9 cellular contexts compared by ENCODE assay signal in the genomic region with DNA sequence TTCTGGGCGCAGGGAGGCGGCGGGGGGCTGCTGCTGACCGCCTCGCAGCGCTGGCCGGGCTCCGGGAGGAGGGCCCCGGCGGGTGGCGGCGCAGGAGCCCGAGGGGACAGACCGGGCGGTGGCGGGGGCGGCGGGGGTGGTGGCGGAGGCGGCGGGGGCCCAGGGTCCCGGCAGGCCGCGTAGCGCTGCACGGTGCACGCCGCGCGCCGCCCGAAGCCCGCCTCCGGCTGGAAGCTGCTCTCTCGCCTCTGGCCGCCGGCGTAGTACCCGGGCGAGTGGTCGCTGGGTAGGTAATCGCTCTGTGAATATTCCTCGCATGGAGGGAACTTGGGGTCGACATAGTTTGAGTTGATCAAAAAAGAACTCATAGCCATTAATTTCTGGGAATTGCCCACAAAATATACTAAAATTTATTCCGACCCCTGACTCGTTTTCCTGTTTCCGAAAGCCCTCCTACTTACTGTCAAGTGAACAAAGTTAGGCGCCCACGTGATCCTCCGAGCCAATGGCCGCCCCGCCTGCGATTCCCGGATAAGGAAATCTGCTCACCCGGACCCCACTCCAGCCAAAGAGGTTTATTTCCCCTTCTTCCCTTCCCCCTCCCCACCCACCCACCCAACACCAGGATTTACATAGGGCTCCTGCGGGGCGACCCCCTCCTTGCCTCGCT. TPM values are rescaled to one million over a fixed set of nuclear protein-coding genes. Genes with fewer than 3 reads are reported as not detected.
A peak's percentile ranks its signal among the peaks of the same experiment; 100 is the strongest.
DNase-seq lines count a peak whose midpoint lies in the region; ATAC-seq and TF ChIP-seq lines count a peak whose summit lies in the region.
"Had no signal": no experiment of that assay in that cellular context is flagged by ENCODE, and none has a peak within 500 bp of the region (broad histone marks: within the 10 kb centered on the region; RNA-seq: fewer than 3 reads in every experiment).

A gene (minus strand): TSS at position 405 of the 670 bp plus-strand sequence. CDS start 31 bp downstream, at position 374.

- no peaks in the 10 kb centered on the region for H3K36me3 Mint-ChIP-seq in stimulated activated effector memory CD8-positive, alpha-beta T cell treated with anti-CD3 and anti-CD28 coated beads, Interleukin-12 subunit alpha, Interleukin-12 subunit beta, amount 100 ng/mL, for 72 hours

- no peaks in the 10 kb centered on the region for H3K9me3 Mint-ChIP-seq in stimulated activated effector memory CD8-positive, alpha-beta T cell treated with anti-CD3 and anti-CD28 coated beads, Interleukin-12 subunit alpha, Interleukin-12 subunit beta, amount 100 ng/mL, for 72 hours

- H3K4me3 Mint-ChIP-seq in stimulated activated effector memory CD8-positive, alpha-beta T cell treated with anti-CD3 and anti-CD28 coated beads, Interleukin-12 subunit alpha, Interleukin-12 subunit beta, amount 100 ng/mL, for 72 hours = peak within 1 kb of the TSS; percentile 86

- H3K27ac ChIP-seq in colonic mucosa = peak within 1 kb of the TSS; percentile 70
- H3K27ac ChIP-seq: BLaER1 had no signal

- H3K27me3 ChIP-seq in MG63 (no peaks in the 10 kb centered on the region), colonic mucosa (peaks cover 3% of the 10 kb centered on the region)

- no peak for TF ChIP-seq CTCF in WI38 (IDR thresholded peaks at IDR 0.05; ENCODE audit: low read depth, low read length)
- TF ChIP-seq CTCF in colonic mucosa (IDR thresholded peaks at IDR 0.05) = no peak

- ATAC-seq in stimulated activated effector memory CD8-positive, alpha-beta T cell treated with anti-CD3 and anti-CD28 coated beads, Interleukin-12 subunit alpha, Interleukin-12 subunit beta, amount 100 ng/mL, for 72 hours = peak; percentile 83
- ATAC-seq in GM21515 (IDR thresholded peaks at IDR 0.05; ENCODE audit: unreplicated experiment) = no peak

- intact Hi-C loops in colonic mucosa (cut with DNase I) = no loop called here

- peak; percentile 66 for DNase-seq in NCI-H510A (lab: John Stamatoyannopoulos, UW)
- DNase-seq in NCI-H510A treated with DMSO at 0.1 percent for 48 hours (lab: John Stamatoyannopoulos, UW) = no peak
- peak; percentile 87 for DNase-seq in MG63
- peak; percentile 86 for DNase-seq in colonic mucosa
- peak; percentile 82 for DNase-seq in medulla oblongata (ENCODE audit: extremely low spot score)
- DNase-seq in stimulated activated effector memory CD8-positive, alpha-beta T cell treated with anti-CD3 and anti-CD28 coated beads, Interleukin-12 subunit alpha, Interleukin-12 subunit beta, amount 100 ng/mL, for 72 hours (ENCODE audit: low spot score in 2 of 2) = peak in 1 of 2 donors; percentile 83

- peaks cover 22% of the 10 kb centered on the region for H3K4me1 ChIP-seq in colonic mucosa

- H3K9me3 ChIP-seq in MG63 (no peaks in the 10 kb centered on the region), colonic mucosa (no peaks in the 10 kb centered on the region)
- H3K9me3 ChIP-seq: BLaER1 had no signal

- H3K36me3 ChIP-seq in MG63 = peaks cover 12% of the 10 kb centered on the region
- H3K36me3 ChIP-seq in colonic mucosa = no peaks in the 10 kb centered on the region
- H3K36me3 ChIP-seq: BLaER1 had no signal

- peak within 1 kb of the TSS; percentile 92 for H3K27ac Mint-ChIP-seq in stimulated activated effector memory CD8-positive, alpha-beta T cell treated with anti-CD3 and anti-CD28 coated beads, Interleukin-12 subunit alpha, Interleukin-12 subunit beta, amount 100 ng/mL, for 72 hours

- H3K4me3 ChIP-seq in MG63 = peak within 1 kb of the TSS; percentile 61
- peak within 1 kb of the TSS; percentile 79 for H3K4me3 ChIP-seq in WI38 (ENCODE audit: low read depth, low read length)
- peak within 1 kb of the TSS; percentile 35 for H3K4me3 ChIP-seq in colonic mucosa
- H3K4me3 ChIP-seq: BLaER1 had no signal

- H3K4me1 Mint-ChIP-seq in stimulated activated effector memory CD8-positive, alpha-beta T cell treated with anti-CD3 and anti-CD28 coated beads, Interleukin-12 subunit alpha, Interleukin-12 subunit beta, amount 100 ng/mL, for 72 hours = peaks cover 9% of the 10 kb centered on the region

- peak within 1 kb of the TSS; percentile 71 to 81 for H3K9ac ChIP-seq in colonic mucosa (ENCODE audit: low read depth in 2 of 2, low read length in 2 of 2)
- H3K9ac ChIP-seq: BLaER1 had no signal

RNA-seq across cellular contexts. Expression of the gene that starts here (rescaled TPM):
- total RNA-seq in MG63 (2014; rRNA removed; shearing (Covaris generic); ENCODE audit: low replicate concordance) = 0.86 and 4.2 TPM in 2 replicates
- total RNA-seq in colonic mucosa = 1 to 10 TPM; 2.5 to 4.7 TPM
